Comparison of ENCODE assay signal across 8 cellular contexts in genomic region chr19:10565028-10565566, GRCh38. TPM values are rescaled to one million over a fixed set of nuclear protein-coding genes. Genes with fewer than 3 reads are reported as not detected.
DNase-seq lines count a peak whose midpoint lies in the region; TF ChIP-seq lines count a peak whose summit lies in the region.

No MANE protein-coding gene starts in this region.

- peak overlapping the region; percentile 98 for H4K8ac ChIP-seq in mesenchymal stem cell (ENCODE audit: low read length)

- H2BK5ac ChIP-seq in mesenchymal stem cell (ENCODE audit: low read depth, low read length, poor library complexity, severe bottlenecking) = no peak overlapping the region

- peak overlapping the region; percentile 94 for H3K18ac ChIP-seq in mesenchymal stem cell (ENCODE audit: low read depth in 1 of 2, low read length in 2 of 2)

- peak overlapping the region; percentile 83 to 89 for H3K4ac ChIP-seq in mesenchymal stem cell (ENCODE audit: low read depth in 1 of 2, low read length in 2 of 2)

- peaks cover 52% of the 10 kb centered on the region for H3K36me3 ChIP-seq in MG63
- peaks cover 21 to 22% of the 10 kb centered on the region in 2 experiments for H3K36me3 ChIP-seq in mesenchymal stem cell (ENCODE audit: control insufficient read depth in 1 of 2, insufficient read depth in 2 of 2, low read depth in 1 of 2, low read length in 2 of 2)
- H3K36me3 ChIP-seq in subcutaneous abdominal adipose tissue (ENCODE audit: control insufficient read depth in 5 of 5, insufficient read depth in 5 of 5, low read length in 5 of 5) = peaks cover 0 to 15% (median 12%) of the 10 kb centered on the region in 5 donors

- 11% methylated on average over 9 of the region's 10 CpGs for WGBS in mesenchymal stem cell

- H3K79me1 ChIP-seq in mesenchymal stem cell (replicated peaks; ENCODE audit: low read length, poor library complexity, severe bottlenecking) = peaks cover 34% of the 10 kb centered on the region

- H3K9ac ChIP-seq in mesenchymal stem cell (ENCODE audit: low read length) (peak overlapping the region; percentile 94), subcutaneous abdominal adipose tissue (ENCODE audit: low read length in 5 of 5) (peak overlapping the region in 4 of 5 donors; percentile 83 to 89 (median 86))

- peak overlapping the region in 1 of 2 experiments; percentile 68 for H2BK12ac ChIP-seq in mesenchymal stem cell (ENCODE audit: low read length in 2 of 2)

- intact Hi-C loops in dorsolateral prefrontal cortex (cut with DNase I) = loop anchor here (5.0 to 10.0 kb wide), 5 partner anchors 48 to 310 kb away; partner anchors contain the start of genes KEAP1 (in 2 of the 2), CDC37 (in 1 of the 2), MRPL4 (in 1 of the 2) and S1PR5 (in 1 of the 2)

- CTCF ChIA-PET in GM10248 (lab: Yijun Ruan, JAX) = no interaction called here

- H3K4me3 ChIP-seq in MG63 = peak overlapping the region; percentile 79
- H3K4me3 ChIP-seq in dorsolateral prefrontal cortex = peak overlapping the region; percentile 57 to 98 (median 82)
- peak overlapping the region; percentile 94 to 97 for H3K4me3 ChIP-seq in mesenchymal stem cell (ENCODE audit: insufficient read depth in 1 of 2, low read depth in 1 of 2, low read length in 2 of 2)
- H3K4me3 ChIP-seq in subcutaneous abdominal adipose tissue (ENCODE audit: low read depth in 1 of 5, low read length in 5 of 5) = peak overlapping the region; percentile 70 to 93 (median 83)

- no peak overlapping the region for H2AK5ac ChIP-seq in mesenchymal stem cell (ENCODE audit: low read length, severe bottlenecking)

- H3K23ac ChIP-seq in mesenchymal stem cell (ENCODE audit: low read length in 2 of 2) = no peak overlapping the region

- H3K27ac ChIP-seq in dorsolateral prefrontal cortex = peak overlapping the region in 57 of 59 donors; percentile 61 to 97 (median 90)
- peak overlapping the region; percentile 20 for H3K27ac ChIP-seq in mesenchymal stem cell (ENCODE audit: low read length, poor library complexity, severe bottlenecking)
- H3K27ac ChIP-seq in subcutaneous abdominal adipose tissue (ENCODE audit: low read depth, low read length) = peak overlapping the region; percentile 46

- POLR2A ChIA-PET in GM10248 (lab: Yijun Ruan, JAX) = no interaction called here

- H2BK15ac ChIP-seq in mesenchymal stem cell (ENCODE audit: low read depth, poor library complexity, severe bottlenecking) = peak overlapping the region; percentile 86

- TF ChIP-seq CTCF in GM10248 (IDR thresholded peaks at IDR 0.05; ENCODE audit: control extremely low read depth, extremely low read depth, low read depth, missing control alignments) = peak; percentile 51
- no peak for TF ChIP-seq CTCF in dorsolateral prefrontal cortex (IDR thresholded peaks at IDR 0.05 in 54 of 56, conservative IDR thresholded peaks at IDR 0.05 in 2 of 56; ENCODE audit: low read depth in 1 of 56, partially characterized antibody in 56 of 56)

- H4K91ac ChIP-seq in mesenchymal stem cell (ENCODE audit: low read length) = peak overlapping the region; percentile 94

- DNase-seq in GM10248 (ENCODE audit: extremely low spot score) = peak; percentile 78
- peak; percentile 73 for DNase-seq in MG63
- DNase-seq in activated CD4-positive, alpha-beta T cell treated with anti-CD3 and anti-CD28 coated beads for 1 hour = peak; percentile 39
- DNase-seq in dorsolateral prefrontal cortex = peak in 2 of 10 donors; percentile 37 to 43
- peak; percentile 60 for DNase-seq in mesenchymal stem cell
- DNase-seq in mucosa of gallbladder (ENCODE audit: low spot score) = no peak
- DNase-seq in globus pallidus (ENCODE audit: low spot score) = no peak

- peak overlapping the region; percentile 75 for H2AFZ ChIP-seq in mesenchymal stem cell (ENCODE audit: low read depth, low read length)

- peaks cover 23% of the 10 kb centered on the region for H3K4me1 ChIP-seq in mesenchymal stem cell (ENCODE audit: control insufficient read depth, insufficient read depth, low read depth, low read length)
- peaks cover 5 to 41% (median 40%) of the 10 kb centered on the region in 5 donors for H3K4me1 ChIP-seq in subcutaneous abdominal adipose tissue (ENCODE audit: control insufficient read depth in 5 of 5, insufficient read depth in 5 of 5, low read length in 5 of 5)

- H3K27me3 ChIP-seq in MG63 (no peaks in the 10 kb centered on the region), dorsolateral prefrontal cortex (no peaks in the 10 kb centered on the region), mesenchymal stem cell (ENCODE audit: control insufficient read depth in 1 of 2, insufficient read depth in 1 of 2, low read length in 2 of 2) (no peaks in the 10 kb centered on the region), subcutaneous abdominal adipose tissue (ENCODE audit: control insufficient read depth in 5 of 5, insufficient read depth in 4 of 5, low read length in 5 of 5) (no peaks in the 10 kb centered on the region)

- H3K14ac ChIP-seq in mesenchymal stem cell (ENCODE audit: low read length in 2 of 2) = peak overlapping the region in 1 of 2 experiments; percentile 61

- no peaks in the 10 kb centered on the region for H3K9me3 ChIP-seq in MG63
- H3K9me3 ChIP-seq in mesenchymal stem cell (ENCODE audit: control insufficient read depth, low read length) = no peaks in the 10 kb centered on the region
- no peaks in the 10 kb centered on the region for H3K9me3 ChIP-seq in subcutaneous abdominal adipose tissue (ENCODE audit: control insufficient read depth in 5 of 5, low read length in 5 of 5)

- peak overlapping the region; percentile 70 for H3K4me2 ChIP-seq in mesenchymal stem cell (ENCODE audit: low read length, poor library complexity, severe bottlenecking)

- H2BK120ac ChIP-seq in mesenchymal stem cell (ENCODE audit: low read depth, low read length) = peak overlapping the region; percentile 37

RNA-seq across cellular contexts. Expression of gene KRI1, which starts 0.7 kb away (rescaled TPM):
- total RNA-seq in MG63 (2014; rRNA removed; shearing (Covaris generic); ENCODE audit: low replicate concordance) = 31.7 and 43.3 TPM in 2 replicates
- total RNA-seq in dorsolateral prefrontal cortex = 10 to 100 TPM; 11.3 to 32.1 (median 19.2) TPM
- polyA plus RNA-seq in mesenchymal stem cell (2013, experiment 1 of 2) = 12.8 TPM
- 12.4 TPM for polyA plus RNA-seq in mesenchymal stem cell (2013, experiment 2 of 2)
- 21.1 TPM for total RNA-seq in mucosa of gallbladder

RNA-seq across cellular contexts. Expression of gene CDKN2D, which starts 3.7 kb away (rescaled TPM):
- total RNA-seq in MG63 (2014; rRNA removed; shearing (Covaris generic); ENCODE audit: low replicate concordance) = 24.9 and 43.3 TPM in 2 replicates
- total RNA-seq in dorsolateral prefrontal cortex = 10 to 100 TPM; 30.4 to 92.0 (median 65.1) TPM
- polyA plus RNA-seq in mesenchymal stem cell (2013, experiment 1 of 2) = 6.9 TPM
- 6.6 TPM for polyA plus RNA-seq in mesenchymal stem cell (2013, experiment 2 of 2)
- 6.2 TPM for total RNA-seq in mucosa of gallbladder

RNA-seq across cellular contexts. Expression of gene ATG4D, which starts 21.4 kb away (rescaled TPM):
- total RNA-seq in MG63 (2014; rRNA removed; shearing (Covaris generic); ENCODE audit: low replicate concordance) = 16.6 and 27.0 TPM in 2 replicates
- total RNA-seq in dorsolateral prefrontal cortex (10 to 100 TPM; 28.2 to 67.2 (median 38.9) TPM), mucosa of gallbladder (29.5 TPM)
- 15.9 TPM for polyA plus RNA-seq in mesenchymal stem cell (2013, experiment 1 of 2)
- 16.0 TPM for polyA plus RNA-seq in mesenchymal stem cell (2013, experiment 2 of 2)

RNA-seq across cellular contexts. Expression of gene AP1M2, which starts 22.0 kb away (rescaled TPM):
- total RNA-seq in MG63 (2014; rRNA removed; shearing (Covaris generic); ENCODE audit: low replicate concordance) = 1.4 TPM in 1 of 2 replicates, not detected in the other
- total RNA-seq in dorsolateral prefrontal cortex (1 to 10 TPM in 25 of 120 experiments, under 1 TPM in 7, not detected in 88; 0.35 to 2.8 (median 1.5) TPM), mucosa of gallbladder (88.3 TPM)
- 1.3 TPM for polyA plus RNA-seq in mesenchymal stem cell (2013, experiment 1 of 2)
- 2.3 TPM for polyA plus RNA-seq in mesenchymal stem cell (2013, experiment 2 of 2)

RNA-seq across cellular contexts. Expression of gene S1PR5, which starts 47.9 kb away (rescaled TPM):
- not detected in 2 replicates for total RNA-seq in MG63 (2014; rRNA removed; shearing (Covaris generic); ENCODE audit: low replicate concordance)
- total RNA-seq in dorsolateral prefrontal cortex (10 to 100 TPM in 96 of 120 experiments, 1 to 10 TPM in 24; 2.0 to 89.6 (median 17.6) TPM), mucosa of gallbladder (0.20 TPM)
- 5.2 TPM for polyA plus RNA-seq in mesenchymal stem cell (2013, experiment 1 of 2)
- 5.2 TPM for polyA plus RNA-seq in mesenchymal stem cell (2013, experiment 2 of 2)

Comparison
In these comparisons a context has a peak if more than half of its experiments do, and no peak if none do; other contexts are left out.
1. DNase-seq: peak in GM10248 (single experiment), MG63 (single experiment), activated CD4-positive, alpha-beta T cell treated with anti-CD3 and anti-CD28 coated beads for 1 hour (single experiment) and mesenchymal stem cell (single experiment); none in mucosa of gallbladder (single experiment) and globus pallidus (single experiment).
2. H3K27ac ChIP-seq: peak in every context shown above with its lines; median percentile 90 in dorsolateral prefrontal cortex; 46 in subcutaneous abdominal adipose tissue; 20 in mesenchymal stem cell.
3. Peak in every context shown above with its lines, with median percentiles within 50 percentile points of each other: H3K4me3 ChIP-seq.